14 cellular contexts compared by ENCODE assay signal in the genomic region with DNA sequence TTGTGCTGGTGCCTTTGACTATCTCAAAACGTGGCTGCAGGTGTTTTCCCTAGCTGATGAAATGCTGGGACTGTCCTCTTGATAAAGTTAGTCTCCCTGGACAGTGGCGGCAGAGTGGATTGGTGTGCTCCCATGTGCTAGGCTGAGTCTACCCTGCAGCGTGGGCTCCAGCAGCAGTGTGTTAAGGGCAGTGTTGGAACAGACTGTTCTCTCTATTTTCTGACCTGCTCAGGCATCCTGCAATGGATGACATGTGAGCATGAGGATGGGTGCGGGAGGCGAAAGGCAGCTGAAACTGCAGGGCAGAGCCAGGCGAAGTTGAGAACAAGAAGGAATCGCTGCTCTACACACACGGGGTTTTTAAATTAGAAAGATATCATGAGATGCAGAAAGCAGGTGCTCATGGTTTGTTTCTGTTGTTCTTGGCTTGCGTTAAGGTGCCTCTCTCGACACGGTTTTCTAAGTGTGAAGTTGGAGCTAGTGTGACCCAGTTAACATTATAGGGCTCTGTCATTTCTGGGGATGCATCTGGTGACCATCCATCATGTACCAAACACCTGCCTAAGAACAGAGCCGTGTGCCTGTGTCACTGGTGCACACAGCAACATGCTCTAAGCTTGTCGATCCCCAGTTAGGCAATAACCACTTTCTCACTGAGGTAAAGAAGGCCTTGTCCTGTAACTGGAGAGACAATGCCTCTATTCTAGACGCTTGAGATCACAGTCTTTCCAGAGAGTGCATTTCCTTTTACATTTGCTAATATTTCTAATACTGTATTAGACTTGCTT.
"Had no signal": no experiment of that assay in that cellular context is flagged by ENCODE, and none has a peak within 500 bp of the region (broad histone marks: within the 10 kb centered on the region; RNA-seq: fewer than 3 reads in every experiment).

No MANE protein-coding gene starts in this region.

- H3K36me3 ChIP-seq: right lobe of liver, thoracic aorta had no signal

- H3K4me3 Mint-ChIP-seq: activated CD4-positive, alpha-beta memory T cell treated with anti-CD3 and anti-CD28 coated beads for 36 hours; activated CD8-positive, alpha-beta memory T cell treated with anti-CD3 and anti-CD28 coated beads, Interleukin-2, amount 10 ng/mL, durations not matched to agents 7 days and 5 days; activated naive CD4-positive, alpha-beta T cell treated with anti-CD3 and anti-CD28 coated beads, Interleukin-2, amount 10 ng/mL, durations not matched to agents 7 days and 5 days; natural killer cell had no signal

- ATAC-seq: activated CD8-positive, alpha-beta memory T cell treated with anti-CD3 and anti-CD28 coated beads, Interleukin-2, amount 10 ng/mL, durations not matched to agents 7 days and 5 days; esophagus mucosa; left lobe of liver; natural killer cell; right lobe of liver; stimulated activated naive CD8-positive, alpha-beta T cell treated with anti-CD3 and anti-CD28 coated beads, Interleukin-15, Interleukin-2, amounts not matched to agents 100 U/mL and 50 U/mL, for 24 hours had no signal

- H3K27me3 ChIP-seq: neutrophil, right lobe of liver had no signal

- H3K9me3 ChIP-seq: neutrophil, right lobe of liver had no signal

- H3K4me3 ChIP-seq: right lobe of liver, smooth muscle cell, thoracic aorta had no signal

- H3K27ac Mint-ChIP-seq: activated CD4-positive, alpha-beta memory T cell treated with anti-CD3 and anti-CD28 coated beads for 36 hours; activated CD8-positive, alpha-beta memory T cell treated with anti-CD3 and anti-CD28 coated beads, Interleukin-2, amount 10 ng/mL, durations not matched to agents 7 days and 5 days; activated naive CD4-positive, alpha-beta T cell treated with anti-CD3 and anti-CD28 coated beads, Interleukin-2, amount 10 ng/mL, durations not matched to agents 7 days and 5 days had no signal

- H3K27ac ChIP-seq: neutrophil, right lobe of liver, thoracic aorta, VCaP had no signal

- H3K4me1 Mint-ChIP-seq: activated CD8-positive, alpha-beta memory T cell treated with anti-CD3 and anti-CD28 coated beads, Interleukin-2, amount 10 ng/mL, durations not matched to agents 7 days and 5 days had no signal

- H3K27me3 Mint-ChIP-seq: activated CD4-positive, alpha-beta memory T cell treated with anti-CD3 and anti-CD28 coated beads for 36 hours; activated CD8-positive, alpha-beta memory T cell treated with anti-CD3 and anti-CD28 coated beads, Interleukin-2, amount 10 ng/mL, durations not matched to agents 7 days and 5 days; activated naive CD4-positive, alpha-beta T cell treated with anti-CD3 and anti-CD28 coated beads, Interleukin-2, amount 10 ng/mL, durations not matched to agents 7 days and 5 days had no signal

- DNase-seq: activated CD4-positive, alpha-beta memory T cell treated with anti-CD3 and anti-CD28 coated beads for 36 hours; activated CD8-positive, alpha-beta memory T cell treated with anti-CD3 and anti-CD28 coated beads, Interleukin-2, amount 10 ng/mL, durations not matched to agents 7 days and 5 days; activated naive CD4-positive, alpha-beta T cell treated with anti-CD3 and anti-CD28 coated beads, Interleukin-2, amount 10 ng/mL, durations not matched to agents 7 days and 5 days; activated T-cell treated with anti-CD3 and anti-CD28 coated beads, Interleukin-2, amount 50 U/mL, for 1 hour; mesenchymal stem cell; natural killer cell; right lobe of liver; stimulated activated naive CD8-positive, alpha-beta T cell treated with anti-CD3 and anti-CD28 coated beads, Interleukin-15, Interleukin-2, amounts not matched to agents 100 U/mL and 50 U/mL, for 24 hours had no signal
